In genomic region chr1:232110281-232111090, GRCh38 we compare ENCODE assay signal across 15 cellular contexts.
DNase-seq lines count a peak whose midpoint lies in the region; ATAC-seq and TF ChIP-seq lines count a peak whose summit lies in the region.
"Had no signal": no experiment of that assay in that cellular context is flagged by ENCODE, and none has a peak within 500 bp of the region (broad histone marks: within the 10 kb centered on the region; RNA-seq: fewer than 3 reads in every experiment).

No MANE protein-coding gene starts in this region.

- H3K4me3 ChIP-seq in right atrium auricular region (no peak overlapping the region), brain microvascular endothelial cell (ENCODE audit: low read depth, low read length) (no peak overlapping the region), iPS-18a (ENCODE audit: low read length) (peak overlapping the region; percentile 17), upper lobe of right lung (no peak overlapping the region)
- H3K4me3 ChIP-seq: mucosa of descending colon had no signal

- H3K27ac Mint-ChIP-seq in stimulated activated naive B cell treated with anti-CD40 and anti-IgM and Interleukin-4, amounts not matched to agents 10 μg/mL and 1 μg/mL and 100 μg/mL, for 72 hours, result no peak overlapping the region
- H3K27ac Mint-ChIP-seq: activated CD8-positive, alpha-beta T cell treated with anti-CD3 and anti-CD28 coated beads, Interleukin-2, amount 10 ng/mL, durations not matched to agents 7 days and 5 days; activated naive CD4-positive, alpha-beta T cell treated with anti-CD3 and anti-CD28 coated beads, Interleukin-2, amount 50 U/mL, for 24 hours had no signal

- DNase-seq in Right ventricle myocardium inferior (ENCODE audit: missing footprints) (peak; percentile 68), right atrium auricular region (ENCODE audit: low spot score) (no peak), brain microvascular endothelial cell (peak; percentile 74), upper lobe of right lung (no peak), left lobe of liver (ENCODE audit: low spot score) (no peak)
- DNase-seq in stimulated activated naive B cell treated with anti-CD40 and anti-IgM and Interleukin-4, amounts not matched to agents 10 μg/mL and 1 μg/mL and 100 μg/mL, for 72 hours, result no peak
- no peak for DNase-seq in activated CD8-positive, alpha-beta memory T cell treated with anti-CD3 and anti-CD28 coated beads for 24 hours
- DNase-seq: activated CD8-positive, alpha-beta T cell treated with anti-CD3 and anti-CD28 coated beads, Interleukin-2, amount 10 ng/mL, durations not matched to agents 7 days and 5 days; dermis blood vessel endothelial cell; head of caudate nucleus; mucosa of descending colon had no signal

- H3K36me3 Mint-ChIP-seq in stimulated activated naive B cell treated with anti-CD40 and anti-IgM and Interleukin-4, amounts not matched to agents 10 μg/mL and 1 μg/mL and 100 μg/mL, for 72 hours, result no peaks in the 10 kb centered on the region
- H3K36me3 Mint-ChIP-seq: activated naive CD4-positive, alpha-beta T cell treated with anti-CD3 and anti-CD28 coated beads, Interleukin-2, amount 50 U/mL, for 24 hours had no signal

- H3K4me1 ChIP-seq in right atrium auricular region (peaks cover 0 to 3% of the 10 kb centered on the region in 2 donors), iPS-18a (ENCODE audit: control insufficient read depth, low read depth, low read length) (peaks cover 49% of the 10 kb centered on the region), upper lobe of right lung (no peaks in the 10 kb centered on the region)

- H3K27ac ChIP-seq in right atrium auricular region, result no peak overlapping the region
- no peak overlapping the region for H3K27ac ChIP-seq in brain microvascular endothelial cell
- peak overlapping the region; percentile 1 for H3K27ac ChIP-seq in iPS-18a (ENCODE audit: low read length)
- no peak overlapping the region for H3K27ac ChIP-seq in upper lobe of right lung
- H3K27ac ChIP-seq: 22Rv1 had no signal

- intact Hi-C loops in Right ventricle myocardium inferior (cut with DNase I), result no loop called here
- intact Hi-C loops in upper lobe of right lung (cut with DNase I), result no loop called here

- no peak overlapping the region for H3K9ac ChIP-seq in iPS-18a (ENCODE audit: low read length)

- H3K4me3 Mint-ChIP-seq in stimulated activated naive B cell treated with anti-CD40 and anti-IgM and Interleukin-4, amounts not matched to agents 10 μg/mL and 1 μg/mL and 100 μg/mL, for 72 hours, result no peak overlapping the region
- H3K4me3 Mint-ChIP-seq: activated CD8-positive, alpha-beta T cell treated with anti-CD3 and anti-CD28 coated beads, Interleukin-2, amount 10 ng/mL, durations not matched to agents 7 days and 5 days; activated naive CD4-positive, alpha-beta T cell treated with anti-CD3 and anti-CD28 coated beads, Interleukin-2, amount 50 U/mL, for 24 hours had no signal

- H3K36me3 ChIP-seq in right atrium auricular region, result no peaks in the 10 kb centered on the region
- no peaks in the 10 kb centered on the region for H3K36me3 ChIP-seq in brain microvascular endothelial cell (replicated peaks)
- no peaks in the 10 kb centered on the region for H3K36me3 ChIP-seq in iPS-18a (ENCODE audit: control insufficient read depth, low read depth, low read length)
- no peaks in the 10 kb centered on the region for H3K36me3 ChIP-seq in upper lobe of right lung

- no peak for ATAC-seq in Right ventricle myocardium inferior
- ATAC-seq in upper lobe of right lung, result peak; percentile 13
- ATAC-seq in left lobe of liver, result no peak
- no peak for ATAC-seq in stimulated activated naive B cell treated with anti-CD40 and anti-IgM and Interleukin-4, amounts not matched to agents 10 μg/mL and 1 μg/mL and 100 μg/mL, for 72 hours (replicated peaks)
- ATAC-seq: activated CD8-positive, alpha-beta T cell treated with anti-CD3 and anti-CD28 coated beads, Interleukin-2, amount 10 ng/mL, durations not matched to agents 7 days and 5 days; mucosa of descending colon; right cardiac atrium had no signal

- in situ Hi-C loops in brain microvascular endothelial cell (cut with HindIII; ENCODE audit: low pct_ligation_motif_present, low sequenced_read_pairs), result no loop called here

- no peaks in the 10 kb centered on the region for H3K9me3 Mint-ChIP-seq in stimulated activated naive B cell treated with anti-CD40 and anti-IgM and Interleukin-4, amounts not matched to agents 10 μg/mL and 1 μg/mL and 100 μg/mL, for 72 hours
- H3K9me3 Mint-ChIP-seq: activated naive CD4-positive, alpha-beta T cell treated with anti-CD3 and anti-CD28 coated beads, Interleukin-2, amount 50 U/mL, for 24 hours had no signal

- H3K27me3 Mint-ChIP-seq in stimulated activated naive B cell treated with anti-CD40 and anti-IgM and Interleukin-4, amounts not matched to agents 10 μg/mL and 1 μg/mL and 100 μg/mL, for 72 hours, result peaks cover 16 to 17% of the 10 kb centered on the region in 2 donors

- H3K4me1 Mint-ChIP-seq in stimulated activated naive B cell treated with anti-CD40 and anti-IgM and Interleukin-4, amounts not matched to agents 10 μg/mL and 1 μg/mL and 100 μg/mL, for 72 hours, result no peaks in the 10 kb centered on the region
- H3K4me1 Mint-ChIP-seq: activated naive CD4-positive, alpha-beta T cell treated with anti-CD3 and anti-CD28 coated beads, Interleukin-2, amount 50 U/mL, for 24 hours had no signal

- H3K9me3 ChIP-seq in right atrium auricular region, result no peaks in the 10 kb centered on the region
- H3K9me3 ChIP-seq in iPS-18a (ENCODE audit: control insufficient read depth, low read depth, low read length), result no peaks in the 10 kb centered on the region
- H3K9me3 ChIP-seq in upper lobe of right lung, result no peaks in the 10 kb centered on the region
- H3K9me3 ChIP-seq: mucosa of descending colon had no signal

- no peak for TF ChIP-seq CTCF in right atrium auricular region (IDR thresholded peaks at IDR 0.05)
- no peak for TF ChIP-seq CTCF in brain microvascular endothelial cell (IDR thresholded peaks at IDR 0.05; ENCODE audit: low read depth, low read length, missing control alignments)
- no peak for TF ChIP-seq CTCF in upper lobe of right lung (IDR thresholded peaks at IDR 0.05)

- no peaks in the 10 kb centered on the region for H3K27me3 ChIP-seq in right atrium auricular region
- H3K27me3 ChIP-seq in brain microvascular endothelial cell (replicated peaks), result no peaks in the 10 kb centered on the region
- H3K27me3 ChIP-seq in iPS-18a (ENCODE audit: control insufficient read depth, insufficient read depth, low read length), result no peaks in the 10 kb centered on the region
- no peaks in the 10 kb centered on the region for H3K27me3 ChIP-seq in upper lobe of right lung

Comparison
In these comparisons a context has a peak if more than half of its experiments do, and no peak if none do; other contexts are left out.
1. DNase-seq: peak in Right ventricle myocardium inferior (single experiment) and brain microvascular endothelial cell (single experiment); none in right atrium auricular region (single experiment), upper lobe of right lung (single experiment), left lobe of liver (single experiment), stimulated activated naive B cell treated with anti-CD40 and anti-IgM and Interleukin-4, amounts not matched to agents 10 μg/mL and 1 μg/mL and 100 μg/mL, for 72 hours (single experiment) and activated CD8-positive, alpha-beta memory T cell treated with anti-CD3 and anti-CD28 coated beads for 24 hours (single experiment).